12 cellular contexts compared by ENCODE assay signal in genomic region chr1:178192686-178193085, GRCh38.
A peak's percentile ranks its signal among the peaks of the same experiment; 100 is the strongest.
DNase-seq lines count a peak whose midpoint lies in the region; ATAC-seq, FAIRE-seq and TF ChIP-seq lines count a peak whose summit lies in the region.
"Had no signal": no experiment of that assay in that cellular context is flagged by ENCODE, and none has a peak within 500 bp of the region (broad histone marks: within the 10 kb centered on the region; RNA-seq: fewer than 3 reads in every experiment).

No MANE protein-coding gene starts in this region.

- no peaks in the 10 kb centered on the region for H3K9me3 ChIP-seq in osteoblast (ENCODE audit: low read depth, low read length)
- H3K9me3 ChIP-seq: tibial artery had no signal

- DNase-seq in GM04503 (ENCODE audit: low read depth): peak; percentile 53
- peak; percentile 86 for DNase-seq in RCC 7860 (ENCODE audit: low spot score)
- DNase-seq in epithelial cell of proximal tubule (ENCODE audit: low read depth): peak; percentile 67
- DNase-seq in osteoblast (ENCODE audit: insufficient read length, low spot score, missing footprints): peak; percentile 85
- no peak for DNase-seq in D341Med (ENCODE audit: low spot score)
- no peak for DNase-seq in activated CD4-positive, alpha-beta T cell treated with anti-CD3 and anti-CD28 coated beads, Interleukin-2, amount 10 ng/mL, durations not matched to agents 24 days and 14 days
- no peak for DNase-seq in DMS 273 treated with DMSO at 0.1 percent for 48 hours (lab: John Stamatoyannopoulos, UW)
- DNase-seq: activated effector memory CD4-positive, alpha-beta T cell treated with Interleukin-2 at 50 U/mL for 16 hours; NCI-H1436 treated with DMSO at 0.1 percent for 48 hours had no signal

- H3K9me3 Mint-ChIP-seq in activated CD4-positive, alpha-beta T cell treated with anti-CD3 and anti-CD28 coated beads, Interleukin-2, amount 10 ng/mL, durations not matched to agents 24 days and 14 days: peaks cover 3% of the 10 kb centered on the region

- no peak overlapping the region for H3K4me3 Mint-ChIP-seq in activated CD4-positive, alpha-beta T cell treated with anti-CD3 and anti-CD28 coated beads, Interleukin-2, amount 10 ng/mL, durations not matched to agents 24 days and 14 days
- H3K4me3 Mint-ChIP-seq: neural crest cell had no signal

- no peaks in the 10 kb centered on the region for H3K27me3 ChIP-seq in osteoblast (ENCODE audit: insufficient read depth, low read length)
- H3K27me3 ChIP-seq: tibial artery had no signal

- H3K4me1 ChIP-seq in osteoblast (ENCODE audit: insufficient read depth, low read length): peaks cover 13% of the 10 kb centered on the region

- intact Hi-C loops in activated CD4-positive, alpha-beta T cell treated with anti-CD3 and anti-CD28 coated beads, Interleukin-2, amount 10 ng/mL, durations not matched to agents 24 days and 14 days (cut with micrococcal nuclease): no loop called here

- no peak for TF ChIP-seq CTCF in epithelial cell of proximal tubule (conservative IDR thresholded peaks at IDR 0.05; ENCODE audit: low read depth, low read length)
- no peak for TF ChIP-seq CTCF in osteoblast (IDR thresholded peaks at IDR 0.05; ENCODE audit: extremely low read depth, low read depth, low read length)

- H4K20me1 ChIP-seq in osteoblast (ENCODE audit: insufficient read depth, low read length): no peaks in the 10 kb centered on the region

- H3K4me3 ChIP-seq in epithelial cell of proximal tubule (ENCODE audit: low read depth, low read length) (no peak overlapping the region), osteoblast (ENCODE audit: insufficient read depth, low read length) (peak overlapping the region; percentile 13)
- H3K4me3 ChIP-seq: tibial artery had no signal

- H3K79me2 ChIP-seq in osteoblast (ENCODE audit: insufficient read depth, low read length): peaks cover 80% of the 10 kb centered on the region

- no peak overlapping the region for H2AFZ ChIP-seq in osteoblast (ENCODE audit: low read length)

- no peaks in the 10 kb centered on the region for H3K36me3 ChIP-seq in osteoblast (ENCODE audit: insufficient read depth, low read length)
- H3K36me3 ChIP-seq: tibial artery had no signal

- H3K27me3 Mint-ChIP-seq in activated CD4-positive, alpha-beta T cell treated with anti-CD3 and anti-CD28 coated beads, Interleukin-2, amount 10 ng/mL, durations not matched to agents 24 days and 14 days: peaks cover 1% of the 10 kb centered on the region

- H3K4me1 Mint-ChIP-seq in activated CD4-positive, alpha-beta T cell treated with anti-CD3 and anti-CD28 coated beads, Interleukin-2, amount 10 ng/mL, durations not matched to agents 24 days and 14 days: no peaks in the 10 kb centered on the region
- H3K4me1 Mint-ChIP-seq: neural crest cell had no signal

- no peak for ATAC-seq in GM18867 (IDR thresholded peaks at IDR 0.05; ENCODE audit: unreplicated experiment)

- H3K27ac ChIP-seq in osteoblast (ENCODE audit: low read depth, low read length): peak overlapping the region; percentile 75
- H3K27ac ChIP-seq: tibial artery had no signal

- H3K4me2 ChIP-seq in osteoblast (ENCODE audit: insufficient read depth, low read length): peak overlapping the region; percentile 73

- no peak overlapping the region for H3K27ac Mint-ChIP-seq in activated CD4-positive, alpha-beta T cell treated with anti-CD3 and anti-CD28 coated beads, Interleukin-2, amount 10 ng/mL, durations not matched to agents 24 days and 14 days

- H3K36me3 Mint-ChIP-seq in activated CD4-positive, alpha-beta T cell treated with anti-CD3 and anti-CD28 coated beads, Interleukin-2, amount 10 ng/mL, durations not matched to agents 24 days and 14 days (ENCODE audit: low read depth): no peaks in the 10 kb centered on the region

- FAIRE-seq in RCC 7860 (lab: Jason Lieb, UNC): peak; percentile 93

Comparison
In these comparisons a context has a peak if more than half of its experiments do, and no peak if none do; other contexts are left out.
1. DNase-seq: peak in GM04503 (single experiment), RCC 7860 (single experiment), epithelial cell of proximal tubule (single experiment) and osteoblast (single experiment); none in D341Med (single experiment), activated CD4-positive, alpha-beta T cell treated with anti-CD3 and anti-CD28 coated beads, Interleukin-2, amount 10 ng/mL, durations not matched to agents 24 days and 14 days (single experiment) and DMS 273 treated with DMSO at 0.1 percent for 48 hours (single experiment).